Comparison of ENCODE assay signal across 1 cellular context in the genomic region with DNA sequence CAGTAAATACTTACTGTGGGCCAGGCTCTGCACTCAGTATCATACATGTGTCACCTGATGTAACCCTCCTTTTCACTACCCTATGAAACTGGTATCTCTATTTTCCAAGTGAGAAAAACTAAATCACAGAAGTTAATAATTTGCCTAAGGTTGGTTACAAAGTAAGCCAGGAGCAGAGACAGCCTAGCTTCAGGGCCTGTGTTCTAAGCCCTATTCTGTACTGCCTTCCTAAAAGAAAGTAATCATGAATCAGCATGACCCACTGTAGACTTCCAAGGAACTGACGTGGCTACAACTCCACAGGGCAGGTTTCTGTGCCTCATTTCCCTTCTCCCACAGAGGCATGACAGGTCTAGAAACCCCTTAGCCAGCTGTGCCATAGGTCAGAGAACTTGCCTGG.
TF ChIP-seq lines count a peak whose summit lies in the region.

No MANE protein-coding gene starts in this region.

TF ChIP-seq in GM12878, 131 proteins besides CTCF, POLR2A, EP300 and RAD21:
- TF ChIP-seq PAX8 (IDR thresholded peaks at IDR 0.05), result no peak
- TF ChIP-seq MYC (IDR thresholded peaks at IDR 0.05; ENCODE audit: insufficient read depth, insufficient read length, insufficient replicate concordance, low read length, severe bottlenecking), result no peak
- no peak for TF ChIP-seq ZSCAN29 (IDR thresholded peaks at IDR 0.05)
- TF ChIP-seq, protein P1, sequence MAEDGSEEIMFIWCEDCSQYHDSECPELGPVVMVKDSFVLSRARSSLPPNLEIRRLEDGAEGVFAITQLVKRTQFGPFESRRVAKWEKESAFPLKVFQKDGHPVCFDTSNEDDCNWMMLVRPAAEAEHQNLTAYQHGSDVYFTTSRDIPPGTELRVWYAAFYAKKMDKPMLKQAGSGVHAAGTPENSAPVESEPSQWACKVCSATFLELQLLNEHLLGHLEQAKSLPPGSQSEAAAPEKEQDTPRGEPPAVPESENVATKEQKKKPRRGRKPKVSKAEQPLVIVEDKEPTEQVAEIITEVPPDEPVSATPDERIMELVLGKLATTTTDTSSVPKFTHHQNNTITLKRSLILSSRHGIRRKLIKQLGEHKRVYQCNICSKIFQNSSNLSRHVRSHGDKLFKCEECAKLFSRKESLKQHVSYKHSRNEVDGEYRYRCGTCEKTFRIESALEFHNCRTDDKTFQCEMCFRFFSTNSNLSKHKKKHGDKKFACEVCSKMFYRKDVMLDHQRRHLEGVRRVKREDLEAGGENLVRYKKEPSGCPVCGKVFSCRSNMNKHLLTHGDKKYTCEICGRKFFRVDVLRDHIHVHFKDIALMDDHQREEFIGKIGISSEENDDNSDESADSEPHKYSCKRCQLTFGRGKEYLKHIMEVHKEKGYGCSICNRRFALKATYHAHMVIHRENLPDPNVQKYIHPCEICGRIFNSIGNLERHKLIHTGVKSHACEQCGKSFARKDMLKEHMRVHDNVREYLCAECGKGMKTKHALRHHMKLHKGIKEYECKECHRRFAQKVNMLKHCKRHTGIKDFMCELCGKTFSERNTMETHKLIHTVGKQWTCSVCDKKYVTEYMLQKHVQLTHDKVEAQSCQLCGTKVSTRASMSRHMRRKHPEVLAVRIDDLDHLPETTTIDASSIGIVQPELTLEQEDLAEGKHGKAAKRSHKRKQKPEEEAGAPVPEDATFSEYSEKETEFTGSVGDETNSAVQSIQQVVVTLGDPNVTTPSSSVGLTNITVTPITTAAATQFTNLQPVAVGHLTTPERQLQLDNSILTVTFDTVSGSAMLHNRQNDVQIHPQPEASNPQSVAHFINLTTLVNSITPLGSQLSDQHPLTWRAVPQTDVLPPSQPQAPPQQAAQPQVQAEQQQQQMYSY (CRISPR knock-in tag; IDR thresholded peaks at IDR 0.05), result no peak
TF ChIP-seq in GM12878: peak in this region for 0.
